16 cellular contexts compared by ENCODE assay signal in genomic region chr12:62660763-62661162, GRCh38.
A peak's percentile ranks its signal among the peaks of the same experiment; 100 is the strongest.
DNase-seq lines count a peak whose midpoint lies in the region; ATAC-seq, FAIRE-seq and TF ChIP-seq lines count a peak whose summit lies in the region.
"Had no signal": no experiment of that assay in that cellular context is flagged by ENCODE, and none has a peak within 500 bp of the region (broad histone marks: within the 10 kb centered on the region; RNA-seq: fewer than 3 reads in every experiment).

No MANE protein-coding gene starts in this region.

- no peak for FAIRE-seq in bronchial epithelial cell (lab: Jason Lieb, UNC)

- no peak for TF ChIP-seq CTCF in bronchial epithelial cell (IDR thresholded peaks at IDR 0.05; ENCODE audit: insufficient read depth, low read length, severe bottlenecking)
- no peak for TF ChIP-seq CTCF in esophagus squamous epithelium (IDR thresholded peaks at IDR 0.05)

- ATAC-seq in GM21447 (IDR thresholded peaks at IDR 0.05; ENCODE audit: unreplicated experiment), result no peak
- ATAC-seq: gastroesophageal sphincter, left cardiac atrium, natural killer cell had no signal

- intact Hi-C loops in esophagus squamous epithelium (cut with DNase I), result no loop called here

- peak; percentile 78 for DNase-seq in AG20443 (ENCODE audit: low spot score)
- peak; percentile 95 for DNase-seq in bronchial epithelial cell (ENCODE audit: low read depth)
- DNase-seq in iris pigment epithelial cell (ENCODE audit: low read depth), result peak; percentile 96
- no peak for DNase-seq in NCI-H510A (lab: John Stamatoyannopoulos, UW)
- DNase-seq in NCI-H82 treated with DMSO at 0.1 percent for 48 hours (lab: John Stamatoyannopoulos, UW; ENCODE audit: unreplicated experiment), result no peak
- DNase-seq in esophagus squamous epithelium (lab: John Stamatoyannopoulos, UW), result no peak
- DNase-seq: left cardiac atrium; natural killer cell; NCI-H1105 treated with DMSO at 0.1 percent for 48 hours; NCI-H69; stimulated activated CD4-positive, alpha-beta T cell treated with anti-CD3 and anti-CD28 coated beads, Interleukin-12 subunit alpha, Interleukin-12 subunit beta, amount 100 ng/mL, for 4 hours had no signal

- no peak overlapping the region for H3K9ac ChIP-seq in HUES48 (ENCODE audit: low read depth, low read length)

- WGBS in esophagus squamous epithelium, 2 donors, result 43 to 48% methylated on average over 2 of the region's 2 CpGs

- H3K36me3 ChIP-seq in HUES48 (ENCODE audit: control insufficient read depth, insufficient read depth, low read length) (no peaks in the 10 kb centered on the region), bronchial epithelial cell (ENCODE audit: control insufficient read depth, insufficient read depth, low read length) (no peaks in the 10 kb centered on the region), esophagus squamous epithelium (no peaks in the 10 kb centered on the region)
- H3K36me3 ChIP-seq: cardiac muscle cell, gastroesophageal sphincter had no signal

- H3K27me3 ChIP-seq in HUES48 (ENCODE audit: control insufficient read depth, insufficient read depth, low read length) (peaks cover 2% of the 10 kb centered on the region; the same call in 1 of the 2 replicates), bronchial epithelial cell (ENCODE audit: control insufficient read depth, insufficient read depth, low read length) (no peaks in the 10 kb centered on the region), esophagus squamous epithelium (no peaks in the 10 kb centered on the region)
- H3K27me3 ChIP-seq: cardiac muscle cell, gastroesophageal sphincter had no signal

- TF ChIP-seq POLR2A in esophagus squamous epithelium (IDR thresholded peaks at IDR 0.05), result no peak

- peaks cover 52% of the 10 kb centered on the region for H3K4me1 ChIP-seq in HUES48 (ENCODE audit: control insufficient read depth, insufficient read depth, low read length)
- H3K4me1 ChIP-seq in esophagus squamous epithelium, result no peaks in the 10 kb centered on the region
- H3K4me1 ChIP-seq: gastroesophageal sphincter had no signal

- peak overlapping the region; percentile 99 for H3K27ac ChIP-seq in HUES48 (ENCODE audit: low read depth, low read length)
- H3K27ac ChIP-seq in esophagus squamous epithelium, result no peak overlapping the region
- H3K27ac ChIP-seq: cardiac muscle cell, gastroesophageal sphincter, SK-N-MC had no signal

- H3K9me3 ChIP-seq in HUES48 (ENCODE audit: control insufficient read depth, insufficient read depth, low read length) (no peaks in the 10 kb centered on the region), esophagus squamous epithelium (no peaks in the 10 kb centered on the region)
- H3K9me3 ChIP-seq: gastroesophageal sphincter had no signal

- H3K4me3 ChIP-seq in HUES48 (ENCODE audit: low read depth, low read length) (no peak overlapping the region), bronchial epithelial cell (ENCODE audit: low read depth, low read length) (no peak overlapping the region), esophagus squamous epithelium (no peak overlapping the region)
- H3K4me3 ChIP-seq: cardiac muscle cell, gastroesophageal sphincter, SK-N-MC had no signal

Comparison
In these comparisons a context has a peak if more than half of its experiments do, and no peak if none do; other contexts are left out.
1. DNase-seq: peak in AG20443 (single experiment), bronchial epithelial cell (single experiment) and iris pigment epithelial cell (single experiment); none in NCI-H510A (single experiment), NCI-H82 treated with DMSO at 0.1 percent for 48 hours (single experiment) and esophagus squamous epithelium (single experiment).